In genomic region chr5:175418252-175418651, GRCh38 we compare ENCODE assay signal across 17 cellular contexts.
DNase-seq lines count a peak whose midpoint lies in the region; ATAC-seq and TF ChIP-seq lines count a peak whose summit lies in the region.
"Had no signal": no experiment of that assay in that cellular context is flagged by ENCODE, and none has a peak within 500 bp of the region (broad histone marks: within the 10 kb centered on the region; RNA-seq: fewer than 3 reads in every experiment).

No MANE protein-coding gene starts in this region.

- no peak overlapping the region for H3K4me3 ChIP-seq in epithelial cell of esophagus (ENCODE audit: low read length)
- H3K4me3 ChIP-seq: K562, SJCRH30 had no signal

- ATAC-seq in GM18909 (IDR thresholded peaks at IDR 0.05; ENCODE audit: poor library complexity, unreplicated experiment) (no peak), HG02870 (IDR thresholded peaks at IDR 0.05; ENCODE audit: unreplicated experiment) (no peak), HG03097 (IDR thresholded peaks at IDR 0.05; ENCODE audit: low FRiP score, unreplicated experiment) (no peak)
- ATAC-seq: K562 had no signal

- DNase-seq in NCI-H2029 (lab: John Stamatoyannopoulos, UW) = peak; percentile 28
- no peak for DNase-seq in NCI-H2029 treated with DMSO at 0.1 percent for 48 hours (lab: John Stamatoyannopoulos, UW)
- DNase-seq in NCI-H748 (lab: John Stamatoyannopoulos, UW; ENCODE audit: unreplicated experiment) = peak; percentile 97
- peak; percentile 2 for DNase-seq in epithelial cell of esophagus (ENCODE audit: low read depth)
- DNase-seq in NCI-H2227 treated with DMSO at 0.1 percent for 48 hours (lab: John Stamatoyannopoulos, UW) = no peak
- DNase-seq: 8988T; BE2C; CD4-positive, alpha-beta memory T cell; MV-4-11; NCI-H1417; NCI-H2081 treated with DMSO at 0.1 percent for 48 hours; NCI-H524; SJCRH30 had no signal

- TF ChIP-seq CTCF in epithelial cell of esophagus (IDR thresholded peaks at IDR 0.05; ENCODE audit: insufficient read depth, low read depth, low read length, missing control alignments) = no peak

Comparison
In these comparisons a context has a peak if more than half of its experiments do, and no peak if none do; other contexts are left out.
1. DNase-seq: peak in NCI-H2029 (single experiment), NCI-H748 (single experiment) and epithelial cell of esophagus (single experiment); none in NCI-H2029 treated with DMSO at 0.1 percent for 48 hours (single experiment) and NCI-H2227 treated with DMSO at 0.1 percent for 48 hours (single experiment).